ENCODE assay signal across 23 cellular contexts in genomic region chr4:19455196-19455595, GRCh38.
DNase-seq lines count a peak whose midpoint lies in the region; ATAC-seq and TF ChIP-seq lines count a peak whose summit lies in the region.
"Had no signal": no experiment of that assay in that cellular context is flagged by ENCODE, and none has a peak within 500 bp of the region (broad histone marks: within the 10 kb centered on the region; RNA-seq: fewer than 3 reads in every experiment).

No MANE protein-coding gene starts in this region.

- TF ChIP-seq CTCF in fibroblast of mammary gland (conservative IDR thresholded peaks at IDR 0.05; ENCODE audit: control insufficient read depth, insufficient read depth, low read depth, low read length) (no peak), right lobe of liver (IDR thresholded peaks at IDR 0.05) (no peak)

- no peaks in the 10 kb centered on the region for H3K9me3 ChIP-seq in right lobe of liver
- H3K9me3 ChIP-seq: neutrophil, thoracic aorta had no signal

- intact Hi-C loops in right lobe of liver (cut with DNase I): no loop called here

- H3K4me1 ChIP-seq in right lobe of liver: no peaks in the 10 kb centered on the region

- DNase-seq in Caki2 (ENCODE audit: low read depth): peak; percentile 40
- peak; percentile 67 to 84 for DNase-seq in NCI-H524 (lab: John Stamatoyannopoulos, UW)
- no peak for DNase-seq in fibroblast of mammary gland (ENCODE audit: low read depth)
- no peak for DNase-seq in right lobe of liver
- no peak for DNase-seq in NOMO-1 treated with dmso at 0.1 percent for 144 hours (lab: John Stamatoyannopoulos, UW; ENCODE audit: unreplicated experiment)
- DNase-seq: activated CD4-positive, alpha-beta T cell treated with anti-CD3 and anti-CD28 coated beads, Interleukin-2, amount 50 U/mL, for 48 hours; activated CD8-positive, alpha-beta memory T cell treated with anti-CD3 and anti-CD28 coated beads, Interleukin-2, amount 50 U/mL, for 48 hours; activated naive CD8-positive, alpha-beta T cell treated with anti-CD3 and anti-CD28 coated beads, Interleukin-2, amount 10 ng/mL, durations not matched to agents 7 days and 5 days; CD8-positive, alpha-beta memory T cell; endodermal cell; glutamatergic neuron; kidney glomerular epithelial cell; NCI-H2171; stimulated activated CD4-positive, alpha-beta T cell treated with anti-CD3 and anti-CD28 coated beads, Interleukin-2, amount 100 ng/mL, for 24 hours had no signal

- TF ChIP-seq EP300 in Ishikawa (IDR thresholded peaks at IDR 0.05; ENCODE audit: borderline replicate concordance): peak; percentile 70

- H3K4me3 ChIP-seq in fibroblast of mammary gland (ENCODE audit: control insufficient read depth, low read depth, low read length) (peak overlapping the region; percentile 1), right lobe of liver (no peak overlapping the region)
- H3K4me3 ChIP-seq: thoracic aorta had no signal

- TF ChIP-seq RAD21 in Ishikawa (IDR thresholded peaks at IDR 0.05; ENCODE audit: low read depth): peak; percentile 27; the same call in 1 of the 2 replicates

- no peaks in the 10 kb centered on the region for H3K36me3 ChIP-seq in right lobe of liver
- H3K36me3 ChIP-seq: neutrophil, thoracic aorta had no signal

- WGBS in right lobe of liver (ENCODE audit: insufficient coverage, low coverage, low lambda C conversion rate, missing lambda C conversion rate): 65% methylated on average over 8 of the region's 14 CpGs

- H3K27me3 ChIP-seq in right lobe of liver: no peaks in the 10 kb centered on the region
- H3K27me3 ChIP-seq: neutrophil had no signal

- ATAC-seq in GM21381 (IDR thresholded peaks at IDR 0.05; ENCODE audit: unreplicated experiment): no peak
- ATAC-seq in right lobe of liver: no peak
- no peak for ATAC-seq in GM18519 (IDR thresholded peaks at IDR 0.05; ENCODE audit: low FRiP score, unreplicated experiment)
- ATAC-seq: SK-N-SH treated with all-trans-retinoic acid at 6 μM for 48 hours; stimulated activated memory B cell treated with anti-CD40 and anti-IgM and Interleukin-4, amounts not matched to agents 10 μg/mL and 1 μg/mL and 100 μg/mL, for 72 hours; WTC11 had no signal

- H3K27ac ChIP-seq in right lobe of liver: no peak overlapping the region
- H3K27ac ChIP-seq: neutrophil, skin epidermis, thoracic aorta had no signal

- TF ChIP-seq POLR2A in right lobe of liver (IDR thresholded peaks at IDR 0.05): no peak

- in situ Hi-C loops in Caki2 (cut with HindIII; ENCODE audit: low pct_unique_long_range_greater_than_20kb, low sequenced_read_pairs): no loop called here

TF ChIP-seq in Ishikawa, 13 proteins besides CTCF, POLR2A, EP300 and RAD21:
- peak; percentile 65; the same call in 1 of the 2 replicates for TF ChIP-seq YY1 (IDR thresholded peaks at IDR 0.05; ENCODE audit: low read depth)
- TF ChIP-seq TCF12 (IDR thresholded peaks at IDR 0.05; ENCODE audit: low read depth): peak; percentile 62
- peak; percentile 67 for TF ChIP-seq CEBPB (IDR thresholded peaks at IDR 0.05)
- peak; percentile 77 for TF ChIP-seq TAF1 (IDR thresholded peaks at IDR 0.05; ENCODE audit: low read depth)
- no peak for TF ChIP-seq ZBTB7A (IDR thresholded peaks at IDR 0.05; ENCODE audit: low read depth)
- TF ChIP-seq, protein P1, sequence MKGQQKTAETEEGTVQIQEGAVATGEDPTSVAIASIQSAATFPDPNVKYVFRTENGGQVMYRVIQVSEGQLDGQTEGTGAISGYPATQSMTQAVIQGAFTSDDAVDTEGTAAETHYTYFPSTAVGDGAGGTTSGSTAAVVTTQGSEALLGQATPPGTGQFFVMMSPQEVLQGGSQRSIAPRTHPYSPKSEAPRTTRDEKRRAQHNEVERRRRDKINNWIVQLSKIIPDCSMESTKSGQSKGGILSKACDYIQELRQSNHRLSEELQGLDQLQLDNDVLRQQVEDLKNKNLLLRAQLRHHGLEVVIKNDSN (IDR thresholded peaks at IDR 0.05): peak; percentile 35; the same call in 1 of the 2 replicates
- TF ChIP-seq, protein P2, sequence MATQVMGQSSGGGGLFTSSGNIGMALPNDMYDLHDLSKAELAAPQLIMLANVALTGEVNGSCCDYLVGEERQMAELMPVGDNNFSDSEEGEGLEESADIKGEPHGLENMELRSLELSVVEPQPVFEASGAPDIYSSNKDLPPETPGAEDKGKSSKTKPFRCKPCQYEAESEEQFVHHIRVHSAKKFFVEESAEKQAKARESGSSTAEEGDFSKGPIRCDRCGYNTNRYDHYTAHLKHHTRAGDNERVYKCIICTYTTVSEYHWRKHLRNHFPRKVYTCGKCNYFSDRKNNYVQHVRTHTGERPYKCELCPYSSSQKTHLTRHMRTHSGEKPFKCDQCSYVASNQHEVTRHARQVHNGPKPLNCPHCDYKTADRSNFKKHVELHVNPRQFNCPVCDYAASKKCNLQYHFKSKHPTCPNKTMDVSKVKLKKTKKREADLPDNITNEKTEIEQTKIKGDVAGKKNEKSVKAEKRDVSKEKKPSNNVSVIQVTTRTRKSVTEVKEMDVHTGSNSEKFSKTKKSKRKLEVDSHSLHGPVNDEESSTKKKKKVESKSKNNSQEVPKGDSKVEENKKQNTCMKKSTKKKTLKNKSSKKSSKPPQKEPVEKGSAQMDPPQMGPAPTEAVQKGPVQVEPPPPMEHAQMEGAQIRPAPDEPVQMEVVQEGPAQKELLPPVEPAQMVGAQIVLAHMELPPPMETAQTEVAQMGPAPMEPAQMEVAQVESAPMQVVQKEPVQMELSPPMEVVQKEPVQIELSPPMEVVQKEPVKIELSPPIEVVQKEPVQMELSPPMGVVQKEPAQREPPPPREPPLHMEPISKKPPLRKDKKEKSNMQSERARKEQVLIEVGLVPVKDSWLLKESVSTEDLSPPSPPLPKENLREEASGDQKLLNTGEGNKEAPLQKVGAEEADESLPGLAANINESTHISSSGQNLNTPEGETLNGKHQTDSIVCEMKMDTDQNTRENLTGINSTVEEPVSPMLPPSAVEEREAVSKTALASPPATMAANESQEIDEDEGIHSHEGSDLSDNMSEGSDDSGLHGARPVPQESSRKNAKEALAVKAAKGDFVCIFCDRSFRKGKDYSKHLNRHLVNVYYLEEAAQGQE (IDR thresholded peaks at IDR 0.05; ENCODE audit: low read depth): no peak
- TF ChIP-seq NFIC (IDR thresholded peaks at IDR 0.05): peak; percentile 77
- TF ChIP-seq EGR1 (IDR thresholded peaks at IDR 0.05): no peak
- peak; percentile 62 for TF ChIP-seq TEAD4 (IDR thresholded peaks at IDR 0.05)
- TF ChIP-seq FOXM1 (IDR thresholded peaks at IDR 0.05; ENCODE audit: borderline replicate concordance, low read depth): peak; percentile 38; the same call in 1 of the 2 replicates
- TF ChIP-seq, protein P3, sequence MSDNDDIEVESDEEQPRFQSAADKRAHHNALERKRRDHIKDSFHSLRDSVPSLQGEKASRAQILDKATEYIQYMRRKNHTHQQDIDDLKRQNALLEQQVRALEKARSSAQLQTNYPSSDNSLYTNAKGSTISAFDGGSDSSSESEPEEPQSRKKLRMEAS (IDR thresholded peaks at IDR 0.05): peak; percentile 42; the same call in 1 of the 2 replicates

Comparison
In these comparisons a context has a peak if more than half of its experiments do, and no peak if none do; other contexts are left out.
1. DNase-seq: peak in Caki2 (single experiment) and NCI-H524 (2 of 2); none in fibroblast of mammary gland (single experiment), right lobe of liver (0 of 3) and NOMO-1 treated with dmso at 0.1 percent for 144 hours (single experiment).